8 cellular contexts compared by ENCODE assay signal in the genomic region with DNA sequence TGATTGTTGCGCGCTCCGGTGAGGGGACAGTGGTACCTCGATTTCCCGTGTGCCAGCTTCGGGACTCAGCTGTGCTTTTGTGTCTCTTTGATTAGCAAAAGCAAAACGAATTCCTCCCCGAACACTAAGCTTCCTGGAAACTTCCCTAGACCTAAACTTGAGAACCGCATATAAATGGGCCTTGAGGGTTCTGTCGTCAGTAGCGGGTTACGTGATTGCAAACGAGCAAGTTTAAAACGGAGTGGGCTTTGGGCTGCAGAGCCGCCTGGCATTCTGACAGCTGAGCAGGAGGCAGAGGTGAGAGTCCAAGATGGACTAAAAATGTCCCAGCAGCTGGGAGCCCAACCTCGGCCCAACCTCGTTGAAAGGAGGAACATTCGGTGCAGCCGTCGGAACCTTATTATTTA. TPM values are rescaled to one million over a fixed set of nuclear protein-coding genes. Genes with fewer than 3 reads are reported as not detected.
DNase-seq lines count a peak whose midpoint lies in the region; ATAC-seq and TF ChIP-seq lines count a peak whose summit lies in the region.

No MANE protein-coding gene starts in this region.

- no peaks in the 10 kb centered on the region for H3K27me3 ChIP-seq in A673 (replicated peaks; ENCODE audit: insufficient read depth, low read depth, low read length, poor library complexity)
- H3K27me3 ChIP-seq in Panc1 (ENCODE audit: control insufficient read depth, insufficient read depth, low read length), result no peaks in the 10 kb centered on the region

- ATAC-seq in GM18873 (IDR thresholded peaks at IDR 0.05; ENCODE audit: low FRiP score, unreplicated experiment) (peak; percentile 9), Panc1 (no peak), HG02884 (IDR thresholded peaks at IDR 0.05; ENCODE audit: unreplicated experiment) (no peak)
- peak; percentile 20 to 22 for ATAC-seq in stimulated activated naive B cell treated with anti-CD40 and anti-IgM and Interleukin-4, amounts not matched to agents 10 μg/mL and 1 μg/mL and 100 μg/mL, for 72 hours (replicated peaks)

- H3K27me3 Mint-ChIP-seq in stimulated activated naive B cell treated with anti-CD40 and anti-IgM and Interleukin-4, amounts not matched to agents 10 μg/mL and 1 μg/mL and 100 μg/mL, for 72 hours, result no peaks in the 10 kb centered on the region

- H3K36me3 ChIP-seq in A673 (ENCODE audit: insufficient read depth, low read length, poor library complexity, severe bottlenecking) (no peaks in the 10 kb centered on the region), Panc1 (ENCODE audit: control insufficient read depth, insufficient read depth, low read length) (no peaks in the 10 kb centered on the region)

- H3K9me3 Mint-ChIP-seq in stimulated activated naive B cell treated with anti-CD40 and anti-IgM and Interleukin-4, amounts not matched to agents 10 μg/mL and 1 μg/mL and 100 μg/mL, for 72 hours, result no peaks in the 10 kb centered on the region

- CTCF ChIA-PET in A673 (lab: Charles Lee) (interaction anchor here (0.7 kb wide), 1 partner anchor 197 kb away, joined by 3 read pairs; no protein-coding TSS in a partner anchor), Panc1 (lab: Charles Lee) (no interaction called here)

- peaks cover 33 to 71% of the 10 kb centered on the region in 2 donors for H3K4me1 Mint-ChIP-seq in stimulated activated naive B cell treated with anti-CD40 and anti-IgM and Interleukin-4, amounts not matched to agents 10 μg/mL and 1 μg/mL and 100 μg/mL, for 72 hours

- BruUV-seq in A673 (replicated peaks; lab: Mats Ljungman, UMichigan) (no TSS peak), Panc1 (replicated peaks; lab: Mats Ljungman, UMichigan) (no TSS peak)

- H3K36me3 Mint-ChIP-seq in stimulated activated naive B cell treated with anti-CD40 and anti-IgM and Interleukin-4, amounts not matched to agents 10 μg/mL and 1 μg/mL and 100 μg/mL, for 72 hours, result peaks cover 5% of the 10 kb centered on the region in 2 donors

- TF ChIP-seq CTCF in A673 (conservative IDR thresholded peaks at IDR 0.05; ENCODE audit: low read depth, low read length), result no peak
- TF ChIP-seq CTCF in Panc1 (IDR thresholded peaks at IDR 0.05), result no peak

- in situ Hi-C loops in Panc1 (cut with HindIII; ENCODE audit: low pct_unique_long_range_greater_than_20kb, low sequenced_read_pairs), result no loop called here

- peak overlapping the region; percentile 94 to 95 for H3K4me3 Mint-ChIP-seq in stimulated activated naive B cell treated with anti-CD40 and anti-IgM and Interleukin-4, amounts not matched to agents 10 μg/mL and 1 μg/mL and 100 μg/mL, for 72 hours

- H3K4me1 ChIP-seq in A673 (ENCODE audit: insufficient read depth, low read length, poor library complexity, severe bottlenecking) (peaks cover 48% of the 10 kb centered on the region), Panc1 (ENCODE audit: control insufficient read depth, insufficient read depth, low read length) (peaks cover 6% of the 10 kb centered on the region)

- peak overlapping the region; percentile 99 for H3K27ac Mint-ChIP-seq in stimulated activated naive B cell treated with anti-CD40 and anti-IgM and Interleukin-4, amounts not matched to agents 10 μg/mL and 1 μg/mL and 100 μg/mL, for 72 hours

- peak; percentile 42 for DNase-seq in A673 (ENCODE audit: low spot score)
- DNase-seq in Panc1 (ENCODE audit: low read depth, low spot score), result no peak
- peak; percentile 31 for DNase-seq in central memory CD4-positive, alpha-beta T cell
- DNase-seq in kidney tubule cell (ENCODE audit: low spot score), result peak; percentile 42
- peak; percentile 27 for DNase-seq in stimulated activated naive B cell treated with anti-CD40 and anti-IgM and Interleukin-4, amounts not matched to agents 10 μg/mL and 1 μg/mL and 100 μg/mL, for 72 hours
- no peak for DNase-seq in NCI-H2081 treated with DMSO at 0.1 percent for 48 hours (lab: John Stamatoyannopoulos, UW)

- H3K4me3 ChIP-seq in A673 (ENCODE audit: low read depth, low read length, poor library complexity, severe bottlenecking), result peak overlapping the region; percentile 89
- H3K4me3 ChIP-seq in Panc1 (ENCODE audit: low read depth in 2 of 2, low read length in 2 of 2), result peak overlapping the region; percentile 67 to 77

- peak overlapping the region; percentile 87 for H3K27ac ChIP-seq in A673 (ENCODE audit: low read depth, low read length, poor library complexity, severe bottlenecking)
- H3K27ac ChIP-seq in Panc1 (ENCODE audit: low read length), result peak overlapping the region; percentile 65

- no peaks in the 10 kb centered on the region for H3K9me3 ChIP-seq in A673 (ENCODE audit: low read depth, low read length, poor library complexity, severe bottlenecking)
- no peaks in the 10 kb centered on the region for H3K9me3 ChIP-seq in Panc1 (ENCODE audit: control insufficient read depth, insufficient read depth, low read depth, low read length)

- POLR2A ChIA-PET in A673 (lab: Charles Lee; ENCODE audit: low non-redundant PET) (no interaction called here), Panc1 (lab: Charles Lee) (no interaction called here)

- intact Hi-C loops in A673 (cut with micrococcal nuclease; ENCODE audit: unreplicated experiment), result no loop called here
- intact Hi-C loops in Panc1 (cut with micrococcal nuclease; ENCODE audit: unreplicated experiment), result no loop called here

RNA-seq across cellular contexts. Expression of a gene that starts 1.2 kb away (rescaled TPM):
- total RNA-seq in A673 (2021) (48.6 and 54.0 TPM in 2 replicates), Panc1 (2021; ENCODE audit: unreplicated experiment) (17.3 TPM)
- polyA plus RNA-seq in Panc1 (2012; ENCODE audit: insufficient read length), result 6.6 TPM

Comparison
In these comparisons a context has a peak if more than half of its experiments do, and no peak if none do; other contexts are left out.
1. DNase-seq: peak in A673 (single experiment), central memory CD4-positive, alpha-beta T cell (single experiment), kidney tubule cell (single experiment) and stimulated activated naive B cell treated with anti-CD40 and anti-IgM and Interleukin-4, amounts not matched to agents 10 μg/mL and 1 μg/mL and 100 μg/mL, for 72 hours (single experiment); none in Panc1 (single experiment) and NCI-H2081 treated with DMSO at 0.1 percent for 48 hours (single experiment).
2. ATAC-seq: peak in GM18873 (single experiment) and stimulated activated naive B cell treated with anti-CD40 and anti-IgM and Interleukin-4, amounts not matched to agents 10 μg/mL and 1 μg/mL and 100 μg/mL, for 72 hours (2 of 2); none in Panc1 (single experiment) and HG02884 (single experiment).